ENCODE assay signal across 11 cellular contexts in the genomic region with DNA sequence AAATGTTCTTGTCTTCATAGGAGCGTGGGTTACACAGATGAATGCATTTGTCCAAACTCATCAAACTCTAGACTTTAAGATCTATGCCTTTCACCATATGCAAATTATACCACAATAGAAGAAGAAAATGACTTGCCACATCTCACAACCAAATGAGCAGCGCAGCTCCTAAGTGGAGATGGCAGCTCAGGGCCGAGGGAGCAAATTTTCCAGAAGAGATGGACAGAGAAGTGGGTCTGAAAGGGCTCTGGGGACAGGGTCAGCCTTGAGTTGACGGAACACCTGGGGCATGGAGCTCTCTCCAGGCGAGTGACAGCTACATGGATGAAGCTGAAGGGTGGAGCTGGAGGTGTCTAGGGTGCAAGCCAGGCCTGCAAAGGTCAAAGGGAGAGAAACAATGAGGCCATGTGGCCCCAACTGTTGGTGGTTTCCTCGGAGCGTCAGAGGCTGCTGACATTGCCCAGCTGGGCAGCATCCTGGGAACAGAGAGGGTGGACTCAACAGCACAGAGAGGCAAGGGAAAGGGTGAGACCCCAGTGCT.
DNase-seq lines count a peak whose midpoint lies in the region; ATAC-seq and TF ChIP-seq lines count a peak whose summit lies in the region.
"Had no signal": no experiment of that assay in that cellular context is flagged by ENCODE, and none has a peak within 500 bp of the region (broad histone marks: within the 10 kb centered on the region; RNA-seq: fewer than 3 reads in every experiment).

No MANE protein-coding gene starts in this region.

- no peaks in the 10 kb centered on the region for H3K79me2 ChIP-seq in OCI-LY7 (ENCODE audit: insufficient read depth, low read depth, low read length)

- H3K36me3 ChIP-seq in OCI-LY7 (ENCODE audit: insufficient read depth, low read length): no peaks in the 10 kb centered on the region

- no peak overlapping the region for H2AFZ ChIP-seq in OCI-LY7 (ENCODE audit: low read length)

- CTCF ChIA-PET in OCI-LY7 (lab: Charles Lee; ENCODE audit: unreplicated experiment): no interaction called here

- DNase-seq in OCI-LY7 (ENCODE audit: low spot score) (peak; percentile 25), left lobe of liver (ENCODE audit: low spot score) (no peak), NCI-H748 (lab: John Stamatoyannopoulos, UW; ENCODE audit: unreplicated experiment) (no peak)
- DNase-seq in effector CD8-positive, alpha-beta T cell (lab: John Stamatoyannopoulos, UW): no peak
- no peak for DNase-seq in stimulated activated CD4-positive, alpha-beta T cell treated with anti-CD3 and anti-CD28 coated beads, Interleukin-2, amount 100 ng/mL, for 48 hours
- DNase-seq: CD4-positive, CD25-positive, alpha-beta regulatory T cell; left ventricle myocardium superior had no signal

- no peaks in the 10 kb centered on the region for H3K9me3 ChIP-seq in OCI-LY7 (ENCODE audit: low read length)
- H3K9me3 ChIP-seq: gastroesophageal sphincter had no signal

- intact Hi-C loops in OCI-LY7 (cut with micrococcal nuclease; ENCODE audit: unreplicated experiment): no loop called here

- no peak overlapping the region for H3K4me3 ChIP-seq in OCI-LY7 (ENCODE audit: low read depth, low read length, poor library complexity, severe bottlenecking)
- H3K4me3 ChIP-seq: gastroesophageal sphincter had no signal

- ATAC-seq in GM18511 (IDR thresholded peaks at IDR 0.05; ENCODE audit: unreplicated experiment) (peak; percentile 95), GM21390 (IDR thresholded peaks at IDR 0.05; ENCODE audit: unreplicated experiment) (peak; percentile 97), HG03039 (IDR thresholded peaks at IDR 0.05; ENCODE audit: unreplicated experiment) (peak; percentile 86), left lobe of liver (no peak)
- ATAC-seq: gastroesophageal sphincter, left ventricle myocardium superior had no signal

- H3K27ac ChIP-seq in OCI-LY7 (ENCODE audit: low read depth, low read length, poor library complexity, severe bottlenecking): no peak overlapping the region
- H3K27ac ChIP-seq: gastroesophageal sphincter had no signal

- peak overlapping the region; percentile 58 for H3K4me2 ChIP-seq in OCI-LY7 (ENCODE audit: low read length)

- peaks cover 20% of the 10 kb centered on the region for H3K4me1 ChIP-seq in OCI-LY7 (ENCODE audit: insufficient read depth, low read length, poor library complexity, severe bottlenecking)

- POLR2A ChIA-PET in OCI-LY7 (lab: Charles Lee): interaction anchor here (0.5 to 0.8 kb wide), 4 partner anchors 12 to 900 kb away, joined by 3 to 5 read pairs (median 3); no protein-coding TSS in a partner anchor

- BruUV-seq in OCI-LY7 (replicated peaks; lab: Mats Ljungman, UMichigan): no TSS peak

- no peaks in the 10 kb centered on the region for H3K9me2 ChIP-seq in OCI-LY7 (ENCODE audit: insufficient read depth, low read length)

- no peaks in the 10 kb centered on the region for H4K20me1 ChIP-seq in OCI-LY7 (ENCODE audit: insufficient read depth, low read length)

- TF ChIP-seq CTCF in OCI-LY7 (conservative IDR thresholded peaks at IDR 0.05; ENCODE audit: low read length): no peak
